Comparison of ENCODE assay signal across 12 cellular contexts in the genomic region with DNA sequence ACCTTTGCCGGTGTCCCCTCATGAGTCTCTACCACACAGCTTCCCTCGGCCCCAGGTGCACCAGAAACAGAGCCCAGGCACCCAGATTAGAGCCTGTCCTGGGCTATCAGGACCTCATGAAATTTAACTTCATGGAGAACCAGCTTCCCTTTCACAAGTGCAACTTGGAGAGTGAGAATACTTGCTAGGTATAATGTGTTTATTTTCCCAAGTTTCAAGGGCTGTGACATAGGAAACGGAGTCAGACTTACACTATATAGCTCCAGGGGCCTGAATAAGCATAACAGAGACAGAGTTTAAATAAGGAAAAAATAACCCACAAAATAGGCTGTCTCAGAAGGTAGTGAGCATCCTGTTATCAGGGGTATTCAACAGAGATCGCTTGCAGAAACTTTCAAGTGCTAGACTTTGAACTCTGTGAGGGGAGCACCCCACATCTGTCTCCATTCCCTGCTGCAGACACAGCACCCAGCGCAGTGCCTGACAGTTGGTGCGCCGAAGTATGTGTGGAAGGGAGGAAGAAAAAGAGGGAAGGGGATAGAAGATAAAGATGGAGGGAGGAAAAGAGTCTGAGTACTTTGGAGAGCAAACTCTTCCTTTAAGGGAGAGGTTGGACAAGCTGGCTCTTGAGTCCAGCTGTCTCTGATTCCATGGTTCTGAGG.
A peak's percentile ranks its signal among the peaks of the same experiment; 100 is the strongest.
DNase-seq lines count a peak whose midpoint lies in the region; ATAC-seq, FAIRE-seq and TF ChIP-seq lines count a peak whose summit lies in the region.
"Had no signal": no experiment of that assay in that cellular context is flagged by ENCODE, and none has a peak within 500 bp of the region (broad histone marks: within the 10 kb centered on the region; RNA-seq: fewer than 3 reads in every experiment).

No MANE protein-coding gene starts in this region.

- no peak for TF ChIP-seq RAD21 in liver (IDR thresholded peaks at IDR 0.05)
- no peak for TF ChIP-seq RAD21 in HepG2 (CRISPR knock-in tag; IDR thresholded peaks at IDR 0.05)
- no peak for TF ChIP-seq RAD21 in H1 (IDR thresholded peaks at IDR 0.05 in 1 of 2, conservative IDR thresholded peaks at IDR 0.05 in 1 of 2; ENCODE audit: low read depth in 2 of 2, low read length in 2 of 2)

- intact Hi-C loops in HepG2 (cut with micrococcal nuclease; ENCODE audit: unreplicated experiment): no loop called here

- no peaks in the 10 kb centered on the region for H4K20me1 ChIP-seq in HepG2 (ENCODE audit: insufficient read depth, low read length)
- H4K20me1 ChIP-seq in H1 (replicated peaks in 1 of 2; ENCODE audit: control insufficient read depth in 1 of 2, insufficient read depth in 2 of 2, low read length in 2 of 2): no peaks in the 10 kb centered on the region
- H4K20me1 ChIP-seq: BLaER1 had no signal

- TF ChIP-seq POLR2A in HepG2 (IDR thresholded peaks at IDR 0.05; ENCODE audit: insufficient read depth in 1 of 2, low read depth in 2 of 2, low read length in 2 of 2): no peak
- TF ChIP-seq POLR2A in H1 (IDR thresholded peaks at IDR 0.05; ENCODE audit: control extremely low read depth in 1 of 2, low read depth in 2 of 2, low read length in 2 of 2): no peak

- no peak overlapping the region for H3K23ac ChIP-seq in H1 (ENCODE audit: insufficient read length)

- ATAC-seq in HepG2 (no peak), GM21515 (IDR thresholded peaks at IDR 0.05; ENCODE audit: unreplicated experiment) (no peak)
- no peak for ATAC-seq in activated CD4-positive, CD25-positive, alpha-beta regulatory T cell treated with anti-CD3 and anti-CD28 coated beads, Interleukin-2, amount 50 U/mL, for 24 hours

- in situ Hi-C loops in HepG2 (cut with HindIII; ENCODE audit: extremely low pct_ligation_motif_present, low pct_unique_long_range_greater_than_20kb): no loop called here

- H2AFZ ChIP-seq in HepG2 (ENCODE audit: low read length) (no peak overlapping the region), H1 (ENCODE audit: low read length) (peak overlapping the region; percentile 58; the same call in 1 of the 2 replicates)

- H3K23me2 ChIP-seq in H1 (ENCODE audit: low read depth, low read length): no peaks in the 10 kb centered on the region

- no peak overlapping the region for H3K4me2 ChIP-seq in HepG2 (ENCODE audit: low read depth, low read length)
- no peak overlapping the region for H3K4me2 ChIP-seq in H1 (ENCODE audit: insufficient read depth in 1 of 2, low read depth in 2 of 2, low read length in 2 of 2)
- H3K4me2 ChIP-seq: BLaER1 had no signal

- no peak overlapping the region for H3K18ac ChIP-seq in H1 (ENCODE audit: extremely low read depth, low read length)

- H2BK20ac ChIP-seq in H1 (ENCODE audit: low read length): no peak overlapping the region

- TF ChIP-seq CTCF in liver (IDR thresholded peaks at IDR 0.05; ENCODE audit: low read depth, low read length, missing input control) (no peak), HepG2 (CRISPR knock-in tag; IDR thresholded peaks at IDR 0.05) (no peak), H1 (IDR thresholded peaks at IDR 0.05; ENCODE audit: control extremely low read depth in 1 of 3, insufficient read depth in 1 of 3, low read depth in 1 of 3, low read length in 3 of 3) (no peak), nephron progenitor cell (IDR thresholded peaks at IDR 0.05) (no peak), GM10266 (IDR thresholded peaks at IDR 0.05; ENCODE audit: control insufficient read depth, insufficient read depth, low read depth, missing control alignments) (no peak)

- H3K79me2 ChIP-seq in HepG2 (ENCODE audit: insufficient read depth, low read length) (no peaks in the 10 kb centered on the region), H1 (ENCODE audit: control insufficient read depth in 1 of 2, insufficient read depth in 2 of 2, low read length in 2 of 2) (no peaks in the 10 kb centered on the region)

- no peaks in the 10 kb centered on the region for H3K27me3 ChIP-seq in liver (ENCODE audit: control insufficient read depth in 4 of 4, insufficient read depth in 4 of 4, low read length in 3 of 4)
- peaks cover 1 to 13% of the 10 kb centered on the region in 2 experiments; a peak in 2 of 5 replicates for H3K27me3 ChIP-seq in HepG2 (ENCODE audit: control insufficient read depth in 1 of 2, insufficient read depth in 2 of 2, low read length in 2 of 2)
- H3K27me3 ChIP-seq in H1 (replicated peaks in 1 of 4; ENCODE audit: control insufficient read depth in 3 of 4, extremely low read depth in 1 of 4, insufficient read depth in 3 of 4, low read length in 3 of 4): peaks cover 0 to 4% (median 1%) of the 10 kb centered on the region in 4 experiments; a peak in 2 of 7 replicates
- H3K27me3 ChIP-seq: BLaER1 had no signal

- H3K27me3 Mint-ChIP-seq in nephron progenitor cell (ENCODE audit: low read depth, poor library complexity): peaks cover 22% of the 10 kb centered on the region

- H3K36me3 Mint-ChIP-seq in nephron progenitor cell (ENCODE audit: low read depth): no peaks in the 10 kb centered on the region
- H3K36me3 Mint-ChIP-seq: naive thymus-derived CD4-positive, alpha-beta T cell had no signal

- TF ChIP-seq EP300 in HepG2 (IDR thresholded peaks at IDR 0.05; ENCODE audit: low read depth in 2 of 2, low read length in 2 of 2) (no peak), HepG2 (CRISPR knock-in tag; IDR thresholded peaks at IDR 0.05; ENCODE audit: borderline replicate concordance) (no peak), H1 (IDR thresholded peaks at IDR 0.05; ENCODE audit: borderline replicate concordance in 1 of 2, low read depth in 2 of 2, low read length in 2 of 2) (no peak)

- no peak for FAIRE-seq in HepG2 (lab: Jason Lieb, UNC)
- no peak for FAIRE-seq in H1 (lab: Jason Lieb, UNC)

- POLR2A ChIA-PET in HepG2 (lab: Yijun Ruan, JAX): no interaction called here
- POLR2A ChIA-PET in H1 (lab: Charles Lee; ENCODE audit: partially characterized antibody): interaction anchor here (0.5 to 2.2 kb wide), 2 partner anchors 129 to 830 kb away, joined by 3 to 6 read pairs; no protein-coding TSS in a partner anchor

- H3K27ac Mint-ChIP-seq in nephron progenitor cell: peak overlapping the region; percentile 66
- H3K27ac Mint-ChIP-seq: naive thymus-derived CD4-positive, alpha-beta T cell had no signal

- no peak overlapping the region for H2BK120ac ChIP-seq in H1 (replicated peaks; ENCODE audit: low read depth, low read length)

- no peak overlapping the region for H2BK5ac ChIP-seq in H1 (ENCODE audit: low read depth, low read length)

- no peak overlapping the region for H3K56ac ChIP-seq in H1 (replicated peaks; ENCODE audit: insufficient read length, low read depth, low read length)

- no peak overlapping the region for H2BK15ac ChIP-seq in H1 (ENCODE audit: low read length)

- H3K4me1 Mint-ChIP-seq in nephron progenitor cell: peaks cover 81% of the 10 kb centered on the region

- H3K79me1 ChIP-seq in H1 (ENCODE audit: low read depth, low read length): no peaks in the 10 kb centered on the region

- H3K4ac ChIP-seq in H1 (replicated peaks; ENCODE audit: insufficient read length, low read depth, low read length): no peak overlapping the region

- peak overlapping the region; percentile 55 to 58 for H3K27ac ChIP-seq in liver (ENCODE audit: low read depth in 1 of 2, low read length in 2 of 2)
- no peak overlapping the region for H3K27ac ChIP-seq in HepG2 (ENCODE audit: extremely low read length, insufficient read depth, low read length)
- no peak overlapping the region for H3K27ac ChIP-seq in H1 (ENCODE audit: low read depth, low read length)
- H3K27ac ChIP-seq: BLaER1 had no signal

- H3K9ac ChIP-seq in liver (ENCODE audit: low read depth in 1 of 2, low read length in 2 of 2) (peak overlapping the region in 1 of 2 donors; percentile 40), HepG2 (ENCODE audit: insufficient read depth, low read depth, low read length) (no peak overlapping the region), H1 (replicated peaks in 1 of 4; ENCODE audit: extremely low read depth in 1 of 4, low read depth in 3 of 4, low read length in 3 of 4) (no peak overlapping the region)
- H3K9ac ChIP-seq: BLaER1 had no signal

- 86% methylated on average over 7 of the region's 7 CpGs for WGBS in liver
- WGBS in HepG2 (ENCODE audit: low lambda C conversion rate): 47% methylated on average over 5 of the region's 7 CpGs
- WGBS in H1 (ENCODE audit: extremely low coverage in 1 of 2, insufficient coverage in 1 of 2, insufficient read length in 1 of 2, insufficient replicate concordance in 2 of 2, low coverage in 1 of 2, low lambda C conversion rate in 2 of 2, missing lambda C conversion rate in 1 of 2), 2 experiments: 87 to 100% methylated on average over 2 to 7 of the region's 7 CpGs

- H3K4me1 ChIP-seq in liver (ENCODE audit: control insufficient read depth in 4 of 4, insufficient read depth in 4 of 4, low read length in 3 of 4) (peaks cover 13 to 52% (median 37%) of the 10 kb centered on the region in 4 donors), HepG2 (ENCODE audit: insufficient read depth, low read length) (peaks cover 71% of the 10 kb centered on the region), H1 (replicated peaks in 1 of 4; ENCODE audit: control insufficient read depth in 3 of 4, insufficient read depth in 4 of 4, low read length in 3 of 4) (peaks cover 0 to 15% (median 5%) of the 10 kb centered on the region in 4 experiments; a peak in 5 of 7 replicates)

- no peaks in the 10 kb centered on the region for H3K9me3 Mint-ChIP-seq in nephron progenitor cell
- H3K9me3 Mint-ChIP-seq: naive thymus-derived CD4-positive, alpha-beta T cell had no signal

- H4K91ac ChIP-seq in H1 (replicated peaks; ENCODE audit: insufficient read length, low read length): no peak overlapping the region

- no peak overlapping the region for H3K14ac ChIP-seq in H1 (ENCODE audit: insufficient read length)

- no peak overlapping the region for H3K4me3 ChIP-seq in liver (ENCODE audit: low read depth in 1 of 3, low read length in 3 of 3)
- H3K4me3 ChIP-seq in HepG2 (replicated peaks in 1 of 3; ENCODE audit: insufficient read depth in 1 of 3, low read depth in 2 of 3, low read length in 3 of 3): no peak overlapping the region
- no peak overlapping the region for H3K4me3 ChIP-seq in H1 (ENCODE audit: extremely low read depth in 1 of 4, insufficient read depth in 2 of 4, low read depth in 3 of 4, low read length in 4 of 4)
- H3K4me3 ChIP-seq: BLaER1 had no signal

- H2BK12ac ChIP-seq in H1 (ENCODE audit: low read depth, low read length): no peak overlapping the region; the same call in 1 of the 2 replicates

- no peak overlapping the region for H4K5ac ChIP-seq in H1 (ENCODE audit: insufficient read length, low read depth, low read length)

- no peak overlapping the region for H4K8ac ChIP-seq in H1 (ENCODE audit: extremely low read depth, insufficient read depth, low read length)

- H3K4me3 Mint-ChIP-seq in nephron progenitor cell: peak overlapping the region; percentile 31
- H3K4me3 Mint-ChIP-seq: naive thymus-derived CD4-positive, alpha-beta T cell had no signal

- no peak overlapping the region for H2AK5ac ChIP-seq in H1 (ENCODE audit: low read depth, low read length)

- no TSS peak for BruUV-seq in HepG2 (replicated peaks; lab: Mats Ljungman, UMichigan)

- H3K36me3 ChIP-seq in liver (ENCODE audit: control insufficient read depth in 4 of 4, insufficient read depth in 3 of 4, low read depth in 1 of 4, low read length in 3 of 4) (no peaks in the 10 kb centered on the region), HepG2 (replicated peaks in 1 of 2; ENCODE audit: control insufficient read depth in 1 of 2, insufficient read depth in 2 of 2, low read length in 2 of 2) (no peaks in the 10 kb centered on the region), H1 (ENCODE audit: control insufficient read depth in 2 of 4, insufficient read depth in 4 of 4, low read length in 3 of 4) (no peaks in the 10 kb centered on the region)
- H3K36me3 ChIP-seq: BLaER1 had no signal

- H3K9me3 ChIP-seq in liver (ENCODE audit: control insufficient read depth in 4 of 4, low read length in 3 of 4) (no peaks in the 10 kb centered on the region), HepG2 (ENCODE audit: low read length) (no peaks in the 10 kb centered on the region), H1 (ENCODE audit: insufficient read depth in 2 of 2, low read depth in 1 of 2, low read length in 1 of 2) (no peaks in the 10 kb centered on the region)
- H3K9me3 ChIP-seq: BLaER1 had no signal

- CTCF ChIA-PET in HepG2 (lab: Yijun Ruan, JAX; ENCODE audit: low intra/inter-chr PET ratio, low total read pairs): no interaction called here
- CTCF ChIA-PET in H1 (lab: Charles Lee; ENCODE audit: partially characterized antibody): interaction anchor here (0.7 to 3.7 kb wide), 13 partner anchors 8 to 485 kb away, joined by 3 to 20 read pairs (median 6); no protein-coding TSS in a partner anchor

- DNase-seq in HepG2 (ENCODE audit: low spot score) (no peak), H1 (ENCODE audit: low read depth in 1 of 2, low spot score in 2 of 2) (peak in 1 of 2 experiments; percentile 30), nephron progenitor cell (no peak), NCI-H526 (lab: John Stamatoyannopoulos, UW) (no peak), GM10266 (ENCODE audit: extremely low spot score) (no peak)
- DNase-seq: GF-D8; naive thymus-derived CD4-positive, alpha-beta T cell; stimulated activated CD4-positive, alpha-beta T cell treated with anti-CD3 and anti-CD28 coated beads, Interleukin-15, amount 100 ng/mL, for 24 hours had no signal

Comparison
In these comparisons a context has a peak if more than half of its experiments do, and no peak if none do; other contexts are left out.
1. H3K27ac ChIP-seq: peak in liver (2 of 2); none in HepG2 (single experiment) and H1 (single experiment).